ENCODE assay signal across 9 cellular contexts in the genomic region with DNA sequence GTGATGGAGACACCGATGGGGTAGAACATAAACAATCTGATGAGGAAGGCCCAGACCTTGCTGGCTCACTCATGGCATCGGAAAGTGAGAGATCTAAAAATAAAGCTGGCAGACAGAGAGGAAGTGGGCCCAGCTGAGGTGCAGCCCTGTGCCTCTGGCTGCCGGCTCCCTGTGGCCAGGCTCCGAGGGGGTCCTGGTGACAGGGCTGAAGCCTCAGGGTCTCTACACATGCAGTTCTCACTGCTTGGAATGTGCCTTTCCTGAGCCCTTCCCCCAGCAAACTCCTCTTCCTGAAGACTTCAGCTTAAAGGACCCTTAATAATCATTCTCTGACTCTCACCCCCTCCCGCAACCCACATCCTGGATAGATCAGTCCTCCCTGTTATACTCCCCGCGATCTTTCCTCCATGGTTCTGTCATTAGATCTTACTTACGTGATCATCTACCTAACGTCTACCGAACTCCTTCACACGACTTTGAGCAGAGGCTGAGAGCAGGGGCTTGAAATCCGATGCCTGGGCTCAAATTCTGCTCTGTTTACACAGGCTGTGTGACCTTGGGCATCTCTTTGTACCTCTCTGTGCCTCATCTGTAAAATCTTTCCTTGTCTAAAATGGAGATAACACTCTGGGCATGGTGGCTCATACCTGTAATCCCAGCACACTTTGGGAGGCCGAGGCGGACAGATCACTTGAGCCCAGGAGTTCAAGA. TPM values are rescaled to one million over a fixed set of nuclear protein-coding genes. Genes with fewer than 3 reads are reported as not detected.
DNase-seq lines count a peak whose midpoint lies in the region; TF ChIP-seq lines count a peak whose summit lies in the region.
"Had no signal": no experiment of that assay in that cellular context is flagged by ENCODE, and none has a peak within 500 bp of the region (broad histone marks: within the 10 kb centered on the region; RNA-seq: fewer than 3 reads in every experiment).

No MANE protein-coding gene starts in this region.

- H3K36me3 Mint-ChIP-seq in IgD-negative memory B cell = peaks cover 2% of the 10 kb centered on the region

- no peak overlapping the region for H3K4me3 ChIP-seq in mesendoderm (ENCODE audit: low read length)
- H3K4me3 ChIP-seq in brain microvascular endothelial cell (ENCODE audit: low read depth, low read length) = no peak overlapping the region

- H4K5ac ChIP-seq in mesendoderm (ENCODE audit: low read length) = no peak overlapping the region

- no peaks in the 10 kb centered on the region for H3K79me1 ChIP-seq in mesendoderm (ENCODE audit: low read length)

- WGBS in mesendoderm (ENCODE audit: extremely low coverage, insufficient coverage, low lambda C conversion rate) = no CpG with 5 or more reads among the region's 14 CpGs

- no peak overlapping the region for H4K8ac ChIP-seq in mesendoderm (ENCODE audit: low read depth, low read length)

- no peak overlapping the region for H3K4ac ChIP-seq in mesendoderm (ENCODE audit: low read depth, low read length)

- H3K36me3 ChIP-seq in mesendoderm (ENCODE audit: control insufficient read depth, insufficient read depth, low read length) (no peaks in the 10 kb centered on the region), brain microvascular endothelial cell (replicated peaks) (no peaks in the 10 kb centered on the region)

- H3K23ac ChIP-seq in mesendoderm (ENCODE audit: low read length) = no peak overlapping the region

- TF ChIP-seq CTCF in brain microvascular endothelial cell (IDR thresholded peaks at IDR 0.05; ENCODE audit: low read depth, low read length, missing control alignments) = no peak

- H3K27me3 Mint-ChIP-seq in IgD-negative memory B cell = no peaks in the 10 kb centered on the region

- peaks cover 4% of the 10 kb centered on the region for H3K4me1 ChIP-seq in mesendoderm (ENCODE audit: control insufficient read depth, low read depth, low read length)

- H2BK15ac ChIP-seq in mesendoderm (replicated peaks; ENCODE audit: low read depth) = no peak overlapping the region

- DNase-seq in NCI-H2029 (lab: John Stamatoyannopoulos, UW) (peak; percentile 12), NCI-H2029 treated with DMSO at 0.1 percent for 48 hours (lab: John Stamatoyannopoulos, UW) (no peak), mesendoderm (peak; percentile 84), NCI-H146 (lab: John Stamatoyannopoulos, UW) (no peak), hypothalamus (lab: John Stamatoyannopoulos, UW) (no peak), brain microvascular endothelial cell (no peak)
- peak; percentile 30 to 38 (median 35) for DNase-seq in activated CD8-positive, alpha-beta memory T cell treated with anti-CD3 and anti-CD28 coated beads for 48 hours (ENCODE audit: low read depth in 2 of 3, low spot score in 2 of 3)

- H3K4me2 ChIP-seq in mesendoderm (ENCODE audit: low read length) = no peak overlapping the region

- peaks cover 37 to 56% (median 49%) of the 10 kb centered on the region in 3 donors for H3K4me1 Mint-ChIP-seq in IgD-negative memory B cell

- peak overlapping the region; percentile 14 for H2BK5ac ChIP-seq in mesendoderm (ENCODE audit: low read length)

- H3K9me3 Mint-ChIP-seq in IgD-negative memory B cell = no peaks in the 10 kb centered on the region

- H3K4me3 Mint-ChIP-seq in IgD-negative memory B cell = peak overlapping the region; percentile 4 to 95 (median 70)

- H3K18ac ChIP-seq in mesendoderm (ENCODE audit: low read length) = peak overlapping the region; percentile 5

- peak overlapping the region; percentile 27 to 96 (median 31) for H3K27ac Mint-ChIP-seq in IgD-negative memory B cell

- in situ Hi-C loops in brain microvascular endothelial cell (cut with HindIII; ENCODE audit: low pct_ligation_motif_present, low sequenced_read_pairs) = no loop called here

- no peak overlapping the region for H2BK120ac ChIP-seq in mesendoderm (ENCODE audit: low read depth, low read length)

- peak overlapping the region; percentile 62 for H3K27ac ChIP-seq in mesendoderm (ENCODE audit: low read depth, low read length)
- no peak overlapping the region for H3K27ac ChIP-seq in brain microvascular endothelial cell
- H3K27ac ChIP-seq: 22Rv1 had no signal

- H3K9ac ChIP-seq in mesendoderm (ENCODE audit: low read length) = peak overlapping the region; percentile 2

- H3K56ac ChIP-seq in mesendoderm (ENCODE audit: low read length) = peak overlapping the region; percentile 66

- no peak overlapping the region for H2AK5ac ChIP-seq in mesendoderm (ENCODE audit: low read length)

- no peaks in the 10 kb centered on the region for H3K27me3 ChIP-seq in mesendoderm (ENCODE audit: insufficient read depth, low read length, poor library complexity)
- H3K27me3 ChIP-seq in brain microvascular endothelial cell (replicated peaks) = no peaks in the 10 kb centered on the region

- H3K79me2 ChIP-seq in mesendoderm (ENCODE audit: control insufficient read depth, insufficient read depth, low read length) = no peaks in the 10 kb centered on the region

RNA-seq across cellular contexts. Expression of gene CRB2, which starts 33.1 kb away (rescaled TPM):
- polyA plus RNA-seq in IgD-negative memory B cell = not detected
- polyA plus RNA-seq in mesendoderm (2013, experiment 1 of 2) = 0.06 TPM
- polyA plus RNA-seq in mesendoderm (2013, experiment 2 of 2) = 0.07 TPM

RNA-seq across cellular contexts. Expression of gene STRBP, which starts 54.5 kb away (rescaled TPM):
- polyA plus RNA-seq in IgD-negative memory B cell = 78.0 TPM
- polyA plus RNA-seq in mesendoderm (2013, experiment 1 of 2) = 48.0 TPM
- polyA plus RNA-seq in mesendoderm (2013, experiment 2 of 2) = 48.6 TPM

Comparison
In these comparisons a context has a peak if more than half of its experiments do, and no peak if none do; other contexts are left out.
1. DNase-seq: peak in NCI-H2029 (single experiment), activated CD8-positive, alpha-beta memory T cell treated with anti-CD3 and anti-CD28 coated beads for 48 hours (3 of 3) and mesendoderm (single experiment); none in NCI-H2029 treated with DMSO at 0.1 percent for 48 hours (single experiment), NCI-H146 (single experiment), hypothalamus (0 of 51) and brain microvascular endothelial cell (single experiment).